In the genomic region with DNA sequence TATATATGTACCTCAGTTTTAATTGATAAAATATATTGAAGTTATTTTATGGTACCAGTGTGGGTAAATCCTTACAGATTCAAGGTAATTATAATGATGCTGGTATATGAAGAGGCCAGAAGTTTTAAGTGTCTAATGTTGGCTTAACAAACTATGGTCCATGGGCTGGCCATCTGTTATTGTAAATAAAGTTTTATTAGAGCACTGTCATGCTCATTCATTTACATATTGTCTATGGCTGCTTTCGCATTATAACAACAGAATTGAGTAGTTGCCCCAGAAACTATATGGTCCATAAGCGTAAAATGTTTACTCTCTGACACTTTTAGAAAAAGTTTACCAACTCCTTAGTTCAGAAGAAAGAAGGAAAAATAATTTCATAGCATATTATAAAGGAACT, we compare ENCODE assay signal across 9 cellular contexts.
"Had no signal": no experiment of that assay in that cellular context is flagged by ENCODE, and none has a peak within 500 bp of the region (broad histone marks: within the 10 kb centered on the region; RNA-seq: fewer than 3 reads in every experiment).

No MANE protein-coding gene starts in this region.

- H2AFZ ChIP-seq: GM23248 had no signal

- H3K4me3 ChIP-seq: GM23248, HAP-1 had no signal

- H3K27ac ChIP-seq: GM23248 had no signal

- ATAC-seq: HCT116 had no signal

- H3K9me3 ChIP-seq: HAP-1 had no signal

- DNase-seq: GM23248, GOT3, H7, HFFc6, IMR-90, KBM-7 had no signal

- H3K9ac ChIP-seq: GM23248 had no signal

- FAIRE-seq: HTR-8/SVneo had no signal
